7 cellular contexts compared by ENCODE assay signal in genomic region chr3:72996473-72997333, GRCh38. TPM values are rescaled to one million over a fixed set of nuclear protein-coding genes. Genes with fewer than 3 reads are reported as not detected.
A peak's percentile ranks its signal among the peaks of the same experiment; 100 is the strongest.
DNase-seq lines count a peak whose midpoint lies in the region; ATAC-seq, FAIRE-seq and TF ChIP-seq lines count a peak whose summit lies in the region.

PPP4R2 (plus strand) TSS chr3:72996811; CDS start chr3:72997038, 227 bp downstream.

- H3K36me3 ChIP-seq in astrocyte (ENCODE audit: insufficient read depth, low read length) = peaks cover 6% of the 10 kb centered on the region

- H4K20me1 ChIP-seq in astrocyte (ENCODE audit: insufficient read depth, low read length) = peaks cover 44% of the 10 kb centered on the region

- no peaks in the 10 kb centered on the region for H3K27me3 ChIP-seq in astrocyte (ENCODE audit: insufficient read depth, low read length)

- DNase-seq in NCI-H146 treated with DMSO at 0.1 percent for 48 hours (lab: John Stamatoyannopoulos, UW; ENCODE audit: unreplicated experiment) (peak; percentile 51), T-helper 22 cell (ENCODE audit: low read depth) (peak; percentile 88), astrocyte (ENCODE audit: low read depth) (peak; percentile 76), hepatic stellate cell (ENCODE audit: low spot score) (peak; percentile 89), retinal pigment epithelial cell (ENCODE audit: low read depth) (no peak)

- H3K27ac Mint-ChIP-seq in astrocyte (ENCODE audit: unreplicated experiment) = peak within 1 kb of the TSS; percentile 89

- TF ChIP-seq CTCF in astrocyte (IDR thresholded peaks at IDR 0.05; ENCODE audit: insufficient read depth, low read depth, low read length) (no peak), retinal pigment epithelial cell (conservative IDR thresholded peaks at IDR 0.05; ENCODE audit: low read depth, low read length) (peak; percentile 17)

- H3K4me2 ChIP-seq in astrocyte (ENCODE audit: low read length) = peak within 1 kb of the TSS; percentile 94

- H3K4me1 ChIP-seq in astrocyte (ENCODE audit: insufficient read depth, low read length) = peaks cover 18% of the 10 kb centered on the region

- ATAC-seq in GM18498 (IDR thresholded peaks at IDR 0.05; ENCODE audit: unreplicated experiment) = peak; percentile 87
- ATAC-seq in HG02798 (IDR thresholded peaks at IDR 0.05; ENCODE audit: poor library complexity, unreplicated experiment) = peak; percentile 95

- H3K4me3 ChIP-seq in astrocyte (ENCODE audit: insufficient read depth, low read depth, low read length) (peak within 1 kb of the TSS; percentile 94), retinal pigment epithelial cell (ENCODE audit: low read length) (peak within 1 kb of the TSS; percentile 99)

- H3K4me3 Mint-ChIP-seq in astrocyte (ENCODE audit: unreplicated experiment) = peak within 1 kb of the TSS; percentile 90

- peak within 1 kb of the TSS; percentile 87 for H3K27ac ChIP-seq in astrocyte (ENCODE audit: low read depth, low read length)

- no peaks in the 10 kb centered on the region for H3K27me3 Mint-ChIP-seq in astrocyte (ENCODE audit: low read depth, unreplicated experiment)

- H3K36me3 Mint-ChIP-seq in astrocyte (ENCODE audit: low read depth, unreplicated experiment) = no peaks in the 10 kb centered on the region

- H3K4me1 Mint-ChIP-seq in astrocyte (ENCODE audit: low read depth, unreplicated experiment) = peaks cover 16% of the 10 kb centered on the region

- no peaks in the 10 kb centered on the region for H3K9me3 Mint-ChIP-seq in astrocyte (ENCODE audit: unreplicated experiment)

- FAIRE-seq in astrocyte (lab: Jason Lieb, UNC) = no peak

- no peaks in the 10 kb centered on the region for H3K9me3 ChIP-seq in astrocyte (ENCODE audit: insufficient read depth, low read depth, low read length)

- H3K9ac ChIP-seq in astrocyte (ENCODE audit: low read length) = peak within 1 kb of the TSS; percentile 96

- H3K79me2 ChIP-seq in astrocyte (ENCODE audit: insufficient read depth, low read length) = peaks cover 52% of the 10 kb centered on the region

- peak within 1 kb of the TSS; percentile 100 for H2AFZ ChIP-seq in astrocyte (ENCODE audit: low read depth, low read length)

RNA-seq across cellular contexts. Expression of gene PPP4R2, which starts in this region (rescaled TPM):
- 98.5 and 99.3 TPM in 2 replicates for total RNA-seq in astrocyte
